In the genomic region with DNA sequence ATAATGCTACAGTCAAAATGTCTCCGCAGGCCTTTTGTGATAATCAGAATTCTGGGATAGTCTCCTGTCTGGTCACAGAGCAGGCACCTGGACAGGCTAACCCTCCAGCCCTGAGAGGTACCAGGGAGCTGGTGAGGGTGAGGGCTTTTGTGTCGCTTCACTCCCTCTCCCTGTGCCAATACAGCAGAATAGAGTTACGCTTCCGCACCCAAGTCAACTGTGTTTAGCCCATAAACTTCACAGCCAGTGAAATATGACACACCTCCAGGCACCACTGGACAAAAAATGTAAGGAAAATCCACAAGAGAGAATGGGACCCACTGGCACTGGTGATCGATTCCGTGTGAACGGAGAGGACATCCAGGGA, we compare ENCODE assay signal across 8 cellular contexts. TPM values are rescaled to one million over a fixed set of nuclear protein-coding genes. Genes with fewer than 3 reads are reported as not detected.
DNase-seq lines count a peak whose midpoint lies in the region; ATAC-seq and TF ChIP-seq lines count a peak whose summit lies in the region.

No MANE protein-coding gene starts in this region.

- in situ Hi-C loops in gastrocnemius medialis (cut with MboI; ENCODE audit: low sequenced_read_pairs in 4 of 4): no loop called here

- H3K27ac ChIP-seq in SU-DHL-6 (ENCODE audit: low read depth, low read length): no peak overlapping the region
- H3K27ac ChIP-seq in gastrocnemius medialis: peak overlapping the region; percentile 90 to 97 (median 94)

- H3K36me3 ChIP-seq in H7 (replicated peaks; ENCODE audit: control insufficient read depth, insufficient read depth, low read length) (no peaks in the 10 kb centered on the region), SU-DHL-6 (ENCODE audit: low read length) (no peaks in the 10 kb centered on the region), gastrocnemius medialis (no peaks in the 10 kb centered on the region)

- H3K79me2 ChIP-seq in SU-DHL-6 (ENCODE audit: insufficient read depth, low read length): peaks cover 49% of the 10 kb centered on the region

- no peaks in the 10 kb centered on the region for H3K27me3 ChIP-seq in H7 (ENCODE audit: control insufficient read depth, insufficient read depth, low read length)
- no peaks in the 10 kb centered on the region for H3K27me3 ChIP-seq in SU-DHL-6 (ENCODE audit: low read length)
- no peaks in the 10 kb centered on the region for H3K27me3 ChIP-seq in gastrocnemius medialis

- H3K4me2 ChIP-seq in SU-DHL-6 (ENCODE audit: low read depth, low read length, poor library complexity, severe bottlenecking): peak overlapping the region; percentile 71

- intact Hi-C loops in gastrocnemius medialis (cut with DNase I; ENCODE audit: low total_unique reads): loop anchor here (5.0 kb wide), 4 partner anchors 56 to 751 kb away; a partner anchor contains a TSS

- H3K4me1 ChIP-seq in gastrocnemius medialis: peaks cover 33 to 39% of the 10 kb centered on the region in 2 donors

- peaks cover 19% of the 10 kb centered on the region for H3F3A ChIP-seq in SU-DHL-6 (ENCODE audit: insufficient read depth)

- TF ChIP-seq POLR2A in gastrocnemius medialis (IDR thresholded peaks at IDR 0.05): no peak

- peak overlapping the region; percentile 98 for H3K9ac ChIP-seq in SU-DHL-6 (ENCODE audit: low read length)

- H3K4me3 ChIP-seq in H7 (ENCODE audit: insufficient read depth, low read depth, low read length) (no peak overlapping the region; the same call in 1 of the 2 replicates), SU-DHL-6 (ENCODE audit: insufficient read depth, low read length, poor library complexity, severe bottlenecking) (peak overlapping the region; percentile 68), fibroblast of villous mesenchyme (ENCODE audit: low read depth, low read length) (peak overlapping the region; percentile 78), gastrocnemius medialis (peak overlapping the region; percentile 85 to 97 (median 96))

- DNase-seq in H7: peak; percentile 37
- DNase-seq in fibroblast of villous mesenchyme (ENCODE audit: low read depth): no peak
- no peak for DNase-seq in gastrocnemius medialis
- no peak for DNase-seq in NCI-H2227 (lab: John Stamatoyannopoulos, UW; ENCODE audit: unreplicated experiment)
- no peak for DNase-seq in hippocampal formation (lab: John Stamatoyannopoulos, UW)
- no peak for DNase-seq in iPS-NIHi11 (ENCODE audit: low spot score)
- DNase-seq in OCI-M1 (lab: John Stamatoyannopoulos, UW): no peak

- no peaks in the 10 kb centered on the region for H3K9me3 ChIP-seq in SU-DHL-6 (ENCODE audit: insufficient read depth, low read length)
- no peaks in the 10 kb centered on the region for H3K9me3 ChIP-seq in gastrocnemius medialis

- ATAC-seq in gastrocnemius medialis: no peak

- H3K9me2 ChIP-seq in SU-DHL-6 (replicated peaks; ENCODE audit: insufficient read depth, low read length): no peaks in the 10 kb centered on the region

- H4K20me1 ChIP-seq in SU-DHL-6 (ENCODE audit: low read depth, low read length): 0 out of 2 replicates have a peak, but pooled peaks cover 8% of the 10 kb centered on the region

- H2AFZ ChIP-seq in SU-DHL-6 (ENCODE audit: low read depth, low read length, severe bottlenecking): no peak overlapping the region

- no peak for TF ChIP-seq CTCF in SU-DHL-6 (IDR thresholded peaks at IDR 0.05; ENCODE audit: insufficient read depth, low read length, poor library complexity, severe bottlenecking)
- TF ChIP-seq CTCF in fibroblast of villous mesenchyme (IDR thresholded peaks at IDR 0.05; ENCODE audit: insufficient read depth, low read depth, low read length): no peak
- no peak for TF ChIP-seq CTCF in gastrocnemius medialis (IDR thresholded peaks at IDR 0.05 in 4 of 5, conservative IDR thresholded peaks at IDR 0.05 in 1 of 5)

RNA-seq across cellular contexts. Expression of a gene that starts 1.3 kb away (rescaled TPM):
- 77.4 and 85.1 TPM in 2 replicates for total RNA-seq in H7 (2014; rRNA removed; shearing (Covaris generic))
- total RNA-seq in fibroblast of villous mesenchyme (44.0 and 68.0 TPM in 2 replicates), gastrocnemius medialis (10 to 100 TPM; 34.9 to 48.3 (median 44.5) TPM)

RNA-seq across cellular contexts. Expression of a gene that starts 1.4 kb away (rescaled TPM):
- total RNA-seq in H7 (2014; rRNA removed; shearing (Covaris generic)): 6.5 and 8.4 TPM in 2 replicates
- 8.2 and 10.3 TPM in 2 replicates for total RNA-seq in fibroblast of villous mesenchyme
- total RNA-seq in gastrocnemius medialis: 10 to 100 TPM; 15.3 to 29.6 (median 20.8) TPM

RNA-seq across cellular contexts. Expression of a gene that starts 42.6 kb away (rescaled TPM):
- total RNA-seq in H7 (2014; rRNA removed; shearing (Covaris generic)): 19.4 and 26.7 TPM in 2 replicates
- total RNA-seq in fibroblast of villous mesenchyme (11.2 and 13.2 TPM in 2 replicates), gastrocnemius medialis (1 to 10 TPM; 3.2 to 5.2 (median 4.5) TPM)

RNA-seq across cellular contexts. Expression of a gene that starts 56.0 kb away (rescaled TPM):
- 4.6 TPM in 2 replicates for total RNA-seq in H7 (2014; rRNA removed; shearing (Covaris generic))
- total RNA-seq in fibroblast of villous mesenchyme (10.4 and 19.3 TPM in 2 replicates), gastrocnemius medialis (10 to 100 TPM in 1 of 4 donors, 1 to 10 TPM in 2, under 1 TPM in 1; 0.12 to 10.8 (median 2.4) TPM)
